Comparison of ENCODE assay signal across 7 cellular contexts in the genomic region with DNA sequence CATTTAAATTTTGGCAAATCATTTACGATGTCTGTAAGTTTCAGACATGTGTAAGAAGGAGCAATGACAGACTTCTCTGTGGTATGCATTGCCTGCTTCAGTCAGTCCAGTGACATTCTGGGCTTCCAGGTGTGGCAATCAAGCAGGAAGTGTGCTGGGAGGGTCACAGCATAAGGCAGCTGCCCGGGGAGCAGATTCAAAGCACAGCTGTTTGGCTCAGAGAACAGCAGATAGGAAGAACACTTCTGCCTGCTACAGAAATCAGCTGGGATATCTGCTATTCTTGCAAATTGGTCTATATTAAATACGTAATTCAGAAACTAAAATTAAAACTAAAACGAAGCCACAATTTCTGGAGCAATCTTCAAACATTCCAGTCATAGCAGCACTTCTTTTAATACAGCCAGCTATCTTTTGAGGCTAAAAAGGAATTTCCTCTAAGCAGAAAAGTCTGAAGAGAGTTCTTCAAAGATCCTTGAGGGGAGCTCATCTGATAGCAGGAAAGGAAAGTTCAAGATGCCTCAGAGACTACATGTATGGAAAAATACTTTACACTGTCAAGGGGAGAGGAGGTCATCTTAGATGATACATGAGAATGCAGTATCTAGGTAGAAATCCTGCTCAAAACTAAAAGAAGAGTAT. TPM values are rescaled to one million over a fixed set of nuclear protein-coding genes. Genes with fewer than 3 reads are reported as not detected.
DNase-seq lines count a peak whose midpoint lies in the region; ATAC-seq, FAIRE-seq and TF ChIP-seq lines count a peak whose summit lies in the region.

No MANE protein-coding gene starts in this region.

- H3K4me1 ChIP-seq in K562 (replicated peaks in 1 of 2; ENCODE audit: control insufficient read depth in 2 of 2, insufficient read depth in 2 of 2, low read length in 2 of 2) = peaks cover 7 to 19% of the 10 kb centered on the region in 2 experiments; a peak in 3 of 5 replicates
- no peaks in the 10 kb centered on the region for H3K4me1 ChIP-seq in parathyroid adenoma
- no peaks in the 10 kb centered on the region for H3K4me1 ChIP-seq in effector memory CD4-positive, alpha-beta T cell (ENCODE audit: control insufficient read depth, insufficient read depth, low read length, poor library complexity, severe bottlenecking)

- FAIRE-seq in GM18507 (lab: Jason Lieb, UNC) (peak; percentile 91), K562 (lab: Jason Lieb, UNC) (no peak)

- ATAC-seq in GM21576 (IDR thresholded peaks at IDR 0.05; ENCODE audit: unreplicated experiment) (peak; percentile 97), K562 (peak; percentile 83)

- H3K9ac ChIP-seq in K562 (ENCODE audit: insufficient read depth in 1 of 2, low read depth in 2 of 2, low read length in 2 of 2) = no peak overlapping the region
- H3K9ac ChIP-seq in parathyroid adenoma = no peak overlapping the region

- H4K20me1 ChIP-seq in K562 (replicated peaks; ENCODE audit: control insufficient read depth, insufficient read depth, low read length) = no peaks in the 10 kb centered on the region

- H3K36me3 ChIP-seq in K562 (ENCODE audit: control insufficient read depth, insufficient read depth, low read length) (no peaks in the 10 kb centered on the region), parathyroid adenoma (ENCODE audit: control insufficient read depth, insufficient read depth, low read length) (no peaks in the 10 kb centered on the region)
- H3K36me3 ChIP-seq in effector memory CD4-positive, alpha-beta T cell (ENCODE audit: control insufficient read depth, insufficient read depth, low read length) = no peaks in the 10 kb centered on the region

- BruUV-seq in K562 (replicated peaks; lab: Mats Ljungman, UMichigan) = no TSS peak

- no peak for TF ChIP-seq CTCF in K562 (IDR thresholded peaks at IDR 0.05 in 2 of 3, conservative IDR thresholded peaks at IDR 0.05 in 1 of 3; ENCODE audit: insufficient read depth in 2 of 3, low read depth in 1 of 3, low read length in 3 of 3)
- no peak for TF ChIP-seq CTCF in parathyroid adenoma (IDR thresholded peaks at IDR 0.05)

- H3K79me2 ChIP-seq in K562 (ENCODE audit: control insufficient read depth, insufficient read depth, low read length) (no peaks in the 10 kb centered on the region), parathyroid adenoma (no peaks in the 10 kb centered on the region)

- H2AFZ ChIP-seq in K562 (ENCODE audit: low read depth, low read length) (peak overlapping the region; percentile 43), parathyroid adenoma (peak overlapping the region; percentile 33)

- CTCF ChIA-PET in K562 (lab: Yijun Ruan, JAX; ENCODE audit: low intra/inter-chr PET ratio) = no interaction called here

- 23% methylated on average over 4 of the region's 4 CpGs for WGBS in K562 (ENCODE audit: insufficient coverage, low coverage, missing lambda C conversion rate)

- no peaks in the 10 kb centered on the region for H3K9me3 ChIP-seq in K562 (replicated peaks; ENCODE audit: control insufficient read depth, insufficient read depth, low read depth, low read length)
- no peaks in the 10 kb centered on the region for H3K9me3 ChIP-seq in parathyroid adenoma (ENCODE audit: control insufficient read depth, low read length)
- H3K9me3 ChIP-seq in effector memory CD4-positive, alpha-beta T cell (ENCODE audit: control insufficient read depth, low read length) = no peaks in the 10 kb centered on the region

- H3K4me2 ChIP-seq in K562 (ENCODE audit: insufficient read depth, low read length) (no peak overlapping the region), parathyroid adenoma (ENCODE audit: low read length) (no peak overlapping the region)

- POLR2A ChIA-PET in K562 (lab: Yijun Ruan, JAX) = interaction anchor here (0.7 to 1.5 kb wide), 2 partner anchors 44 to 50 kb away, joined by 3 to 4 read pairs; no protein-coding TSS in a partner anchor

- TF ChIP-seq EP300 in K562 (IDR thresholded peaks at IDR 0.05; ENCODE audit: low read length) = no peak

- H3K9me1 ChIP-seq in K562 (ENCODE audit: control insufficient read depth, insufficient read depth, low read length) = no peaks in the 10 kb centered on the region

- 0 out of 3 replicates have a peak overlapping the region, but pooled peaks have one; percentile 2 for H3K27ac ChIP-seq in K562 (ENCODE audit: extremely low read depth, low read depth, low read length)
- no peak overlapping the region for H3K27ac ChIP-seq in parathyroid adenoma
- no peak overlapping the region for H3K27ac ChIP-seq in effector memory CD4-positive, alpha-beta T cell (ENCODE audit: insufficient read depth, low read length, poor library complexity, severe bottlenecking)

- no peak overlapping the region for H3K4me3 ChIP-seq in K562
- no peak overlapping the region for H3K4me3 ChIP-seq in parathyroid adenoma (ENCODE audit: low read depth, low read length)
- H3K4me3 ChIP-seq in effector memory CD4-positive, alpha-beta T cell (ENCODE audit: insufficient read depth, low read depth, low read length, poor library complexity, severe bottlenecking) = no peak overlapping the region

- no peak for TF ChIP-seq POLR2A in K562 (conservative IDR thresholded peaks at IDR 0.05)

- H3K27me3 ChIP-seq in K562 (ENCODE audit: control insufficient read depth in 2 of 2, insufficient read depth in 2 of 2, low read length in 2 of 2) = no peaks in the 10 kb centered on the region
- H3K27me3 ChIP-seq in parathyroid adenoma (ENCODE audit: control insufficient read depth, insufficient read depth, low read length) = no peaks in the 10 kb centered on the region
- no peaks in the 10 kb centered on the region for H3K27me3 ChIP-seq in effector memory CD4-positive, alpha-beta T cell (replicated peaks; ENCODE audit: control insufficient read depth, insufficient read depth, low read length, poor library complexity, severe bottlenecking)

- intact Hi-C loops in K562 (cut with micrococcal nuclease) = loop anchor here (5.0 kb wide), 1 partner anchor 84 kb away; no protein-coding TSS in a partner anchor

- TF ChIP-seq RAD21 in K562 (CRISPR knock-in tag; conservative IDR thresholded peaks at IDR 0.05 in 1 of 2, IDR thresholded peaks at IDR 0.05 in 1 of 2) = no peak

- DNase-seq in GM18507 (ENCODE audit: extremely low spot score, insufficient read length, low read depth) (peak; percentile 29), HT-29 (ENCODE audit: low spot score) (peak; percentile 55), K562 (ENCODE audit: extremely low read depth in 1 of 4, low spot score in 3 of 4) (peak in 3 of 4 experiments; percentile 15 to 62 (median 31)), occipital lobe (lab: John Stamatoyannopoulos, UW) (no peak)
- DNase-seq in effector memory CD4-positive, alpha-beta T cell = no peak

- in situ Hi-C loops in K562 (cut with MboI) = no loop called here

TF ChIP-seq in K562, 482 proteins besides CTCF, POLR2A, EP300 and RAD21 (continues in another document):
- no peak for TF ChIP-seq ZNF76 (CRISPR knock-in tag; IDR thresholded peaks at IDR 0.05; ENCODE audit: borderline replicate concordance)
- TF ChIP-seq NFE2 (IDR thresholded peaks at IDR 0.05; ENCODE audit: low read depth) = no peak
- TF ChIP-seq THRA (IDR thresholded peaks at IDR 0.05) = no peak
- TF ChIP-seq HNRNPH1 (optimal IDR thresholded peaks at IDR 0.05; ENCODE audit: low read depth, low read length) = no peak
- no peak for TF ChIP-seq ZNF408 (CRISPR knock-in tag; IDR thresholded peaks at IDR 0.05; ENCODE audit: low read depth)
- no peak for TF ChIP-seq NFYB (IDR thresholded peaks at IDR 0.05; ENCODE audit: extremely low read depth, insufficient read length)
- TF ChIP-seq RNF2 (IDR thresholded peaks at IDR 0.05) = no peak
- no peak for TF ChIP-seq STAT5A (IDR thresholded peaks at IDR 0.05; ENCODE audit: borderline replicate concordance, low read length)
- TF ChIP-seq ATF1 (CRISPR knock-in tag; IDR thresholded peaks at IDR 0.05) = no peak
- TF ChIP-seq ATF1 (tag; IDR thresholded peaks at IDR 0.05) = no peak
- TF ChIP-seq ID3 (CRISPR knock-in tag; IDR thresholded peaks at IDR 0.05) = no peak
- no peak for TF ChIP-seq ID3 (tag; IDR thresholded peaks at IDR 0.05)

RNA-seq across cellular contexts. Expression of gene GALNT7, which starts 47.4 kb away (rescaled TPM):
- 14.4 and 15.4 TPM in 2 replicates for total RNA-seq in HT-29 (2014; rRNA removed; shearing (Covaris generic))
- 42.3 and 108 TPM in 2 replicates for total RNA-seq in K562 (2011; cell fraction: chromatin; rRNA removed; ENCODE audit: low replicate concordance)
- total RNA-seq in K562 (2011; cell fraction: nucleolus; rRNA removed) = 23.0 and 36.6 TPM in 2 replicates
- total RNA-seq in K562 (2011; cell fraction: nucleoplasm; rRNA removed) = 55.6 and 77.9 TPM in 2 replicates
- total RNA-seq in K562 (2014; rRNA removed) (17.7 and 19.4 TPM in 2 replicates), K562 (2014; rRNA removed; fragmentation: Illumina TruSeq; extraction: Trizol) (33.4 and 38.6 TPM in 2 replicates), K562 (2015; rRNA removed; fragmentation: Illumina TruSeq; extraction: Trizol) (31.8 and 38.7 TPM in 2 replicates), K562 (2021) (31.1 and 33.2 TPM in 2 replicates), occipital lobe (17.8 TPM)
- polyA plus RNA-seq in K562 (2011; rRNA removed) (21.3 and 33.2 TPM in 2 replicates), K562 (2014; fragmentation: Illumina TruSeq; extraction: Trizol) (27.3 and 32.8 TPM in 2 replicates), K562 (2014; fragmentation: Nextera tagmentation; extraction: Ambion mirVana) (10 to 100 TPM; 16.7 to 26.1 TPM), K562 (2014; rRNA removed) (21.1 and 21.6 TPM in 2 replicates)
- 4.3 and 9.6 TPM in 2 replicates for polyA plus RNA-seq in K562 (2011; cell fraction: cytosol; rRNA removed)
- polyA plus RNA-seq in K562 (2011; cell fraction: nucleus; rRNA removed) = 29.3 and 34.4 TPM in 2 replicates
- polyA plus RNA-seq in K562 (2012) = 21.2 and 27.6 TPM in 2 replicates
- 50.8 and 57.2 TPM in 2 replicates for polyA minus RNA-seq in K562 (2011; rRNA and poly(A)+ RNA removed)
- 15.0 and 22.5 TPM in 2 replicates for polyA minus RNA-seq in K562 (2011; cell fraction: cytosol; rRNA and poly(A)+ RNA removed)
- polyA minus RNA-seq in K562 (2011; cell fraction: nucleus; rRNA and poly(A)+ RNA removed) = 31.9 and 40.0 TPM in 2 replicates

Comparison
In these comparisons a context has a peak if more than half of its experiments do, and no peak if none do; other contexts are left out.
1. DNase-seq: peak in GM18507 (single experiment), HT-29 (single experiment) and K562 (3 of 4); none in occipital lobe (single experiment) and effector memory CD4-positive, alpha-beta T cell (0 of 3).